1 cellular context compared by ENCODE assay signal in the genomic region with DNA sequence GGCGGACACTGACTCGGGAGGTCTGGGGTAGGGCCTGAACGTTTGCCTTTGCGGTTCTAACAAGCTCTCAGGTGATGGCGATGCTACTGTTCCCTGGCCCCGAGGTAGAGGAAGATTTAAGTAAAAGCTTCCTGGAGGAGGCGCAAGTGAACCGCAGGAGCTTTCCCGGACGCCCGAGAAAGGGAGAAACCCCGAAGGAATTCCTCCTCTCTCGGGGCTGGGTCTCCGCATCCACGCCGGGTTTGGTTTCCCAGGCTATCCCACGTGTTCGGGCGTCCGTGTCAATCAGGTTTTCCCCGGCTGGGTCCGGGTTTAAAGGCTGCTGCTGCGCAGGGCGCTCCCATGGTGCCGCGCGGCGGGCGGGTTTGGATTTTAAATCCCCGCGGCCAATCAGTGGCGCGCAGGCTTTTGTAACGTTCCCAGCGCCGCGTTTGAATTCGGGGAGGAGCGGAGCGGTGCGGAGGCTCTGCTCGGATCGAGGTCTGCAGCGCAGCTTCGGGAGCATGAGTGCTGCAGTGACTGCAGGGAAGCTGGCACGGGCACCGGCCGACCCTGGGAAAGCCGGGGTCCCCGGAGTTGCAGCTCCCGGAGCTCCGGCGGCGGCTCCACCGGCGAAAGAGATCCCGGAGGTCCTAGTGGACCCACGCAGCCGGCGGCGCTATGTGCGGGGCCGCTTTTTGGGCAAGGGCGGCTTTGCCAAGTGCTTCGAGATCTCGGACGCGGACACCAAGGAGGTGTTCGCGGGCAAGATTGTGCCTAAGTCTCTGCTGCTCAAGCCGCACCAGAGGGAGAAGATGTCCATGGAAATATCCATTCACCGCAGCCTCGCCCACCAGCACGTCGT.
A peak's percentile ranks its signal among the peaks of the same experiment; 100 is the strongest.
TF ChIP-seq lines count a peak whose summit lies in the region.

A gene (plus strand): TSS at position 460 of the 844 bp plus-strand sequence. CDS start 44 bp downstream, at position 504.

TF ChIP-seq in PFSK-1, 5 proteins besides CTCF, POLR2A, EP300 and RAD21:
- TF ChIP-seq, protein P1, sequence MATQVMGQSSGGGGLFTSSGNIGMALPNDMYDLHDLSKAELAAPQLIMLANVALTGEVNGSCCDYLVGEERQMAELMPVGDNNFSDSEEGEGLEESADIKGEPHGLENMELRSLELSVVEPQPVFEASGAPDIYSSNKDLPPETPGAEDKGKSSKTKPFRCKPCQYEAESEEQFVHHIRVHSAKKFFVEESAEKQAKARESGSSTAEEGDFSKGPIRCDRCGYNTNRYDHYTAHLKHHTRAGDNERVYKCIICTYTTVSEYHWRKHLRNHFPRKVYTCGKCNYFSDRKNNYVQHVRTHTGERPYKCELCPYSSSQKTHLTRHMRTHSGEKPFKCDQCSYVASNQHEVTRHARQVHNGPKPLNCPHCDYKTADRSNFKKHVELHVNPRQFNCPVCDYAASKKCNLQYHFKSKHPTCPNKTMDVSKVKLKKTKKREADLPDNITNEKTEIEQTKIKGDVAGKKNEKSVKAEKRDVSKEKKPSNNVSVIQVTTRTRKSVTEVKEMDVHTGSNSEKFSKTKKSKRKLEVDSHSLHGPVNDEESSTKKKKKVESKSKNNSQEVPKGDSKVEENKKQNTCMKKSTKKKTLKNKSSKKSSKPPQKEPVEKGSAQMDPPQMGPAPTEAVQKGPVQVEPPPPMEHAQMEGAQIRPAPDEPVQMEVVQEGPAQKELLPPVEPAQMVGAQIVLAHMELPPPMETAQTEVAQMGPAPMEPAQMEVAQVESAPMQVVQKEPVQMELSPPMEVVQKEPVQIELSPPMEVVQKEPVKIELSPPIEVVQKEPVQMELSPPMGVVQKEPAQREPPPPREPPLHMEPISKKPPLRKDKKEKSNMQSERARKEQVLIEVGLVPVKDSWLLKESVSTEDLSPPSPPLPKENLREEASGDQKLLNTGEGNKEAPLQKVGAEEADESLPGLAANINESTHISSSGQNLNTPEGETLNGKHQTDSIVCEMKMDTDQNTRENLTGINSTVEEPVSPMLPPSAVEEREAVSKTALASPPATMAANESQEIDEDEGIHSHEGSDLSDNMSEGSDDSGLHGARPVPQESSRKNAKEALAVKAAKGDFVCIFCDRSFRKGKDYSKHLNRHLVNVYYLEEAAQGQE (IDR thresholded peaks at IDR 0.05; ENCODE audit: insufficient read depth in 1 of 2, low read depth in 2 of 2, low read length in 2 of 2): peak in 1 of 2 experiments; percentile 10; a peak in 1 of 4 replicates
- TF ChIP-seq SIN3A (IDR thresholded peaks at IDR 0.05; ENCODE audit: borderline replicate concordance, insufficient read depth, low read length): peak; percentile 87; the same call in 1 of the 2 replicates
- TF ChIP-seq POLR2AphosphoS5 (IDR thresholded peaks at IDR 0.05; ENCODE audit: low read depth, low read length): peak; percentile 76
- TF ChIP-seq FOXP2 (optimal IDR thresholded peaks at IDR 0.05; ENCODE audit: borderline replicate concordance, extremely low read depth, extremely low read length, insufficient read depth): no peak
- peak; percentile 64 for TF ChIP-seq TAF1 (IDR thresholded peaks at IDR 0.05; ENCODE audit: borderline replicate concordance, insufficient read depth, low read length)
